Comparison of ENCODE assay signal across 1 cellular context in the genomic region with DNA sequence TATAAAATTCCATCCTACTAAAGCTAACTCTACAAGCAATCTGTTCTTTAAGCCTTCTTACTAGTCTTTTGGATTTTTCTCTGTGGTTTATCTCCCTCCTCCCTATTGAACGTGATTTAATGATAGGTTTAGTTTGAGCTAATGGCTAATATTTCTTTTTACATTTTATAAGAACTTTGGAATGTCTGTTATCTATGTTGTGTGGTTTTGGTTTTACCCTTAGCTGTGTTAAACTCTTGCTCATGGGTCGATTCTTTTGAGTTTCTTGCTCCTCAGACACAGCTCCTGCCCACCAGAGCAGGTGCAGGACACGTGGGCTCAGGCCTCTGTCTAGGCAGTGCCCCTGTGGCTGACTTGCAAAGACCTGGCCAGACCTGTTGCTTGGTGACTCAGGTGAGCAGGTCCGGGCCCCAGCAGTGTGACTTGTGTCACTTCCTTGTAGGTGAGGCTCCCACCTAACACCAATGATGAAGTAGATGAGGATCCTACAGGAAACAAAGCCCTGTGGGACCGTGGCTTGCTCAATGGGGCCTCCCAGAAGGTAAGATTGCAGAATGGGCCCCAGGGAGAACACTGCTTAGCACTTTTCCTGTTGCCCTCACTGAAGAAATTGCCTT.
TF ChIP-seq lines count a peak whose summit lies in the region.

No MANE protein-coding gene starts in this region.

TF ChIP-seq in IMR-90, 13 proteins besides CTCF, POLR2A, EP300 and RAD21:
- no peak for TF ChIP-seq CHD1 (IDR thresholded peaks at IDR 0.05; ENCODE audit: low read depth, low read length)
- TF ChIP-seq SMC3 (IDR thresholded peaks at IDR 0.05; ENCODE audit: low read depth, low read length), result no peak
- TF ChIP-seq MAFK (IDR thresholded peaks at IDR 0.05; ENCODE audit: low read depth, low read length), result no peak
- TF ChIP-seq, protein P1, sequence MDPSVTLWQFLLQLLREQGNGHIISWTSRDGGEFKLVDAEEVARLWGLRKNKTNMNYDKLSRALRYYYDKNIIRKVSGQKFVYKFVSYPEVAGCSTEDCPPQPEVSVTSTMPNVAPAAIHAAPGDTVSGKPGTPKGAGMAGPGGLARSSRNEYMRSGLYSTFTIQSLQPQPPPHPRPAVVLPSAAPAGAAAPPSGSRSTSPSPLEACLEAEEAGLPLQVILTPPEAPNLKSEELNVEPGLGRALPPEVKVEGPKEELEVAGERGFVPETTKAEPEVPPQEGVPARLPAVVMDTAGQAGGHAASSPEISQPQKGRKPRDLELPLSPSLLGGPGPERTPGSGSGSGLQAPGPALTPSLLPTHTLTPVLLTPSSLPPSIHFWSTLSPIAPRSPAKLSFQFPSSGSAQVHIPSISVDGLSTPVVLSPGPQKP (IDR thresholded peaks at IDR 0.05; ENCODE audit: borderline replicate concordance, low read depth, low read length), result no peak
- TF ChIP-seq FOS (IDR thresholded peaks at IDR 0.05; ENCODE audit: low read depth, low read length), result no peak
- no peak for TF ChIP-seq MAZ (IDR thresholded peaks at IDR 0.05; ENCODE audit: borderline replicate concordance, low read depth, low read length)
- no peak for TF ChIP-seq RFX5 (IDR thresholded peaks at IDR 0.05; ENCODE audit: low read depth, low read length)
- TF ChIP-seq, protein P2, sequence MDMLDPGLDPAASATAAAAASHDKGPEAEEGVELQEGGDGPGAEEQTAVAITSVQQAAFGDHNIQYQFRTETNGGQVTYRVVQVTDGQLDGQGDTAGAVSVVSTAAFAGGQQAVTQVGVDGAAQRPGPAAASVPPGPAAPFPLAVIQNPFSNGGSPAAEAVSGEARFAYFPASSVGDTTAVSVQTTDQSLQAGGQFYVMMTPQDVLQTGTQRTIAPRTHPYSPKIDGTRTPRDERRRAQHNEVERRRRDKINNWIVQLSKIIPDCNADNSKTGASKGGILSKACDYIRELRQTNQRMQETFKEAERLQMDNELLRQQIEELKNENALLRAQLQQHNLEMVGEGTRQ (IDR thresholded peaks at IDR 0.05; ENCODE audit: low read depth, low read length), result no peak
- TF ChIP-seq CEBPB (IDR thresholded peaks at IDR 0.05; ENCODE audit: low read depth, low read length), result no peak
- TF ChIP-seq RCOR1 (IDR thresholded peaks at IDR 0.05; ENCODE audit: insufficient replicate concordance, low read length), result no peak
- no peak for TF ChIP-seq NFE2L2 (IDR thresholded peaks at IDR 0.05; ENCODE audit: low read depth, low read length)
TF ChIP-seq in IMR-90: peak in this region for 0.
